In the genomic region with DNA sequence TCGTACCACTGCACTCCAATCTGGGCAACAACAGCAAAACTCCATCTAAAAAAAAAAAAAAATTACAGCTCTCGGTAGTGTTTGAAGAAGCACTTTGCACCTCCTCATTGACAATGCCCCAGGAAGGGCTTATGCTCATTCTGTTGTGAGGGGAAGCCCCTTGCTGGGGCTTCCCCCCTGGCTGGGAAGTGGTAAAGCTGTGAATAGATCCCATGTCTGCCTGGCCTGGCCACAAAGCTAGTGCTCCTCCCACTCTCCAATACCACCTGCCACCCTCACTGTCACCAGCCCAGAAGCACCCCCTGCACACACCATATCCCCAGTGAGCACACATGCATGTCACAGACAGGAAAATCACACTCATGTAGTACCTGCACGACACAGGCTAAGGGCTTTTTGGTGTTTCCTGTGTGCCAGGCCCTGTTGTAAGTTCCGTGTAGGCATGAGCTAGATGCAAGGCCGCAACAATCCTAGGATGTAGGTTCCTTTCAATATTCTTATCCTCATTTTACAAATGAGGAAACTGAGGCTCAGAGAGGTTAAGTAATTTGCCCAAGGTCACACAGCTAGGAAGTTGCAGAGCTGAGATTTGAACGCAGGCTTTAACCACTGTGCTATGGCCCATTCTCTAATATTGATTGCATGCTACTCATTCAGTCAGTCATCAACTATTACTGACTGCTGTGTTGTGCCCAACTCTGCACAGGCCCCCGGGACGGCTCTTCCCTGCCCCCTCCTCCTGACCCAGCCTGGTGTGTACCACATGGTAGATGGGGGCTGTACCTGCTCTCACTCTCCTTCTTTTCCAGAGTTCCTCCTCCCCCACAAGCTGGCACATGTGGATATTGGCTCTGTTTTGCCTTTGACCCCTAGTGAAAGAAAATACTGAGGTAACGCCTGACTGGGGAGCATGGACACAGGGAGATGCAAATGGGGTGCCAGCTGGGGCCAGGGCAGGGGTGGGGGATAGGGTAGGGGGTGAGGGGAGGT, we compare ENCODE assay signal across 8 cellular contexts. TPM values are rescaled to one million over a fixed set of nuclear protein-coding genes. Genes with fewer than 3 reads are reported as not detected.
DNase-seq lines count a peak whose midpoint lies in the region; ATAC-seq and TF ChIP-seq lines count a peak whose summit lies in the region.

No MANE protein-coding gene starts in this region.

- intact Hi-C loops in vagina (cut with DNase I), result no loop called here
- intact Hi-C loops in heart left ventricle (cut with DNase I), result no loop called here
- intact Hi-C loops in left ventricle myocardium superior (cut with micrococcal nuclease), result no loop called here

- peak; percentile 7 for ATAC-seq in esophagus mucosa
- ATAC-seq in heart left ventricle, result no peak
- ATAC-seq in left ventricle myocardium superior, result no peak

- CTCF ChIA-PET in HEK293T (lab: Yijun Ruan, JAX), result interaction anchor here (0.7 to 1.8 kb wide), 8 partner anchors 9 to 80 kb away, joined by 3 to 12 read pairs (median 4); a partner anchor contains a TSS

- H3K27me3 ChIP-seq in vagina, result no peaks in the 10 kb centered on the region
- peaks cover 0 to 11% (median 0%) of the 10 kb centered on the region in 9 donors for H3K27me3 ChIP-seq in heart left ventricle

- H3K36me3 ChIP-seq in vagina (no peaks in the 10 kb centered on the region), heart left ventricle (no peaks in the 10 kb centered on the region)

- H3K4me3 ChIP-seq in vagina (no peak overlapping the region), heart left ventricle (no peak overlapping the region)

- H3K9me3 ChIP-seq in vagina (no peaks in the 10 kb centered on the region), heart left ventricle (no peaks in the 10 kb centered on the region)

- H3K27ac ChIP-seq in vagina (peak overlapping the region; percentile 97), heart left ventricle (peak overlapping the region in 1 of 12 donors; percentile 90)

- 78 to 87% (median 84%) methylated on average over 9 of the region's 9 CpGs for WGBS in heart left ventricle, 4 donors

- POLR2A ChIA-PET in HEK293T (lab: Yijun Ruan, JAX), result interaction anchor here (1.2 kb wide), 1 partner anchor 51 kb away, joined by 4 read pairs; no protein-coding TSS in a partner anchor

- TF ChIP-seq CTCF in vagina (IDR thresholded peaks at IDR 0.05) (no peak), heart left ventricle (IDR thresholded peaks at IDR 0.05) (no peak)

- peaks cover 58% of the 10 kb centered on the region for H3K4me1 ChIP-seq in vagina
- peaks cover 0 to 52% (median 29%) of the 10 kb centered on the region in 12 donors for H3K4me1 ChIP-seq in heart left ventricle

- no peak for TF ChIP-seq POLR2A in vagina (IDR thresholded peaks at IDR 0.05)
- no peak for TF ChIP-seq POLR2A in heart left ventricle (IDR thresholded peaks at IDR 0.05)

- peak; percentile 70 for DNase-seq in activated CD8-positive, alpha-beta memory T cell treated with anti-CD3 and anti-CD28 coated beads for 24 hours
- no peak for DNase-seq in activated CD8-positive, alpha-beta memory T cell treated with anti-CD3 and anti-CD28 coated beads, Interleukin-2, amount 50 U/mL, for 4 hours
- peak; percentile 39 for DNase-seq in HEK293T (ENCODE audit: extremely low spot score)
- DNase-seq in NOMO-1 treated with DMSO at 0.1 percent for 48 hours (lab: John Stamatoyannopoulos, UW; ENCODE audit: unreplicated experiment), result peak; percentile 20
- peak in 1 of 2 donors; percentile 88 for DNase-seq in vagina (ENCODE audit: extremely low spot score in 2 of 2)
- DNase-seq in heart left ventricle, result no peak
- no peak for DNase-seq in left ventricle myocardium superior

TF ChIP-seq in HEK293T, 16 proteins besides CTCF, POLR2A, EP300 and RAD21:
- TF ChIP-seq L3MBTL2 (conservative IDR thresholded peaks at IDR 0.05) (no peak), ZNF384 (IDR thresholded peaks at IDR 0.05) (no peak), BHLHE40 (IDR thresholded peaks at IDR 0.05; ENCODE audit: borderline replicate concordance) (no peak), NFRKB (IDR thresholded peaks at IDR 0.05) (no peak), HDGF (IDR thresholded peaks at IDR 0.05; ENCODE audit: borderline replicate concordance) (no peak), CTBP1 (IDR thresholded peaks at IDR 0.05; ENCODE audit: borderline replicate concordance) (no peak), LEF1 (IDR thresholded peaks at IDR 0.05; ENCODE audit: borderline replicate concordance) (no peak), SP1 (IDR thresholded peaks at IDR 0.05) (no peak), TARDBP (IDR thresholded peaks at IDR 0.05) (no peak), FOXK2 (IDR thresholded peaks at IDR 0.05) (no peak), SUZ12 (IDR thresholded peaks at IDR 0.05) (no peak)
- TF ChIP-seq, protein P1, sequence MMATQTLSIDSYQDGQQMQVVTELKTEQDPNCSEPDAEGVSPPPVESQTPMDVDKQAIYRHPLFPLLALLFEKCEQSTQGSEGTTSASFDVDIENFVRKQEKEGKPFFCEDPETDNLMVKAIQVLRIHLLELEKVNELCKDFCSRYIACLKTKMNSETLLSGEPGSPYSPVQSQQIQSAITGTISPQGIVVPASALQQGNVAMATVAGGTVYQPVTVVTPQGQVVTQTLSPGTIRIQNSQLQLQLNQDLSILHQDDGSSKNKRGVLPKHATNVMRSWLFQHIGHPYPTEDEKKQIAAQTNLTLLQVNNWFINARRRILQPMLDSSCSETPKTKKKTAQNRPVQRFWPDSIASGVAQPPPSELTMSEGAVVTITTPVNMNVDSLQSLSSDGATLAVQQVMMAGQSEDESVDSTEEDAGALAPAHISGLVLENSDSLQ (IDR thresholded peaks at IDR 0.05), result no peak

RNA-seq across cellular contexts. Expression of a gene that starts 11.9 kb away (rescaled TPM):
- 42.7 TPM for total RNA-seq in esophagus mucosa
- total RNA-seq in vagina, result 171 TPM
- 100 to 1,000 TPM in 3 of 9 donors, 10 to 100 TPM in 6; 10.2 to 897 (median 55.4) TPM for total RNA-seq in heart left ventricle
- polyA plus RNA-seq in heart left ventricle, result 100 to 1,000 TPM in 1 of 2 donors, 10 to 100 TPM in 1; 17.2 to 109 TPM
- total RNA-seq in left ventricle myocardium superior, result 26.8 TPM

RNA-seq across cellular contexts. Expression of a gene that starts 47.5 kb away (rescaled TPM):
- 0.64 TPM for total RNA-seq in esophagus mucosa
- 2.2 TPM for total RNA-seq in vagina
- 100 to 1,000 TPM; 110 to 224 (median 151) TPM for total RNA-seq in heart left ventricle
- polyA plus RNA-seq in heart left ventricle, result 100 to 1,000 TPM in 1 of 2 donors, 10 to 100 TPM in 1; 96.5 to 225 TPM
- 155 TPM for total RNA-seq in left ventricle myocardium superior

Comparison
In these comparisons a context has a peak if more than half of its experiments do, and no peak if none do; other contexts are left out.
1. DNase-seq: peak in activated CD8-positive, alpha-beta memory T cell treated with anti-CD3 and anti-CD28 coated beads for 24 hours (single experiment), HEK293T (single experiment) and NOMO-1 treated with DMSO at 0.1 percent for 48 hours (single experiment); none in activated CD8-positive, alpha-beta memory T cell treated with anti-CD3 and anti-CD28 coated beads, Interleukin-2, amount 50 U/mL, for 4 hours (single experiment), heart left ventricle (0 of 5) and left ventricle myocardium superior (single experiment).
2. RNA of a gene that starts 47.5 kb away (total RNA-seq): 155 TPM in left ventricle myocardium superior (single experiment) and 110 to 224 TPM in heart left ventricle; 2.2 TPM in vagina (single experiment) and 0.64 TPM in esophagus mucosa (single experiment); every median in the first group is over 10 times any median in the second.